In the genomic region with DNA sequence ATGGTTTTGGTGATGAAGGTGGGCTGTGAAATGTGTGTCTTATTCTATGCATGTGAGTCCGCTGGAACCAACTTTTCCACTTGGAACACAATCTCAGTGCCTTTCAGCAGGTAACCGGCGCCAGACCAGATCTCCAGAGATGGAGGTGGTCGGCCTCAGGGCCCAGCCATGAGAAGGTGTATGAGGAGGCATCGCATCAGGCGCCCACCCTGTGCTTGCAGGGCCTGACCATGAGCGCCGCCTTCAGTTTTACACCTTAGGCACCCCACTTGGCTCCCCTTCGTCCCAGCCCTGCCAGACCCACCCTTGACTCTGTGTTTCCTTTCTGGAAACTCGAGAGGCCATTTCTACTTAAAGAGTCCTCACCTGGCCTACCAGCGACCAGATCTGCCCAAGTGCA, we compare ENCODE assay signal across 13 cellular contexts. TPM values are rescaled to one million over a fixed set of nuclear protein-coding genes. Genes with fewer than 3 reads are reported as not detected.
DNase-seq lines count a peak whose midpoint lies in the region; ATAC-seq and TF ChIP-seq lines count a peak whose summit lies in the region.
"Had no signal": no experiment of that assay in that cellular context is flagged by ENCODE, and none has a peak within 500 bp of the region (broad histone marks: within the 10 kb centered on the region; RNA-seq: fewer than 3 reads in every experiment).

No MANE protein-coding gene starts in this region.

- H3K36me3 Mint-ChIP-seq in CD4-positive, CD25-positive, alpha-beta regulatory T cell = peaks cover 3% of the 10 kb centered on the region
- no peaks in the 10 kb centered on the region for H3K36me3 Mint-ChIP-seq in T-cell

- no peak overlapping the region for H3K9ac ChIP-seq in colonic mucosa (ENCODE audit: low read depth in 2 of 2, low read length in 2 of 2)

- peaks cover 28% of the 10 kb centered on the region for H3K27me3 Mint-ChIP-seq in CD4-positive, CD25-positive, alpha-beta regulatory T cell
- no peaks in the 10 kb centered on the region for H3K27me3 Mint-ChIP-seq in T-cell

- CTCF ChIA-PET in T-cell (lab: Charles Lee) = no interaction called here

- peaks cover 18% of the 10 kb centered on the region for H3K27me3 ChIP-seq in CD4-positive, CD25-positive, alpha-beta regulatory T cell (ENCODE audit: control insufficient read depth, insufficient read depth, low read length)
- no peaks in the 10 kb centered on the region for H3K27me3 ChIP-seq in esophagus muscularis mucosa
- H3K27me3 ChIP-seq in psoas muscle (ENCODE audit: insufficient read depth in 3 of 3, low read length in 2 of 3) = peaks cover 0 to 2% (median 0%) of the 10 kb centered on the region in 3 donors
- H3K27me3 ChIP-seq in colonic mucosa = no peaks in the 10 kb centered on the region
- H3K27me3 ChIP-seq: cardiac muscle cell had no signal

- peak overlapping the region in 2 of 3 donors; percentile 72 to 97 for H3K27ac Mint-ChIP-seq in CD4-positive, CD25-positive, alpha-beta regulatory T cell
- peak overlapping the region in 1 of 2 donors; percentile 75 for H3K27ac Mint-ChIP-seq in T-cell

- TF ChIP-seq POLR2A in esophagus muscularis mucosa (IDR thresholded peaks at IDR 0.05; ENCODE audit: low read depth) = no peak

- 91% methylated on average over 11 of the region's 11 CpGs for WGBS in esophagus muscularis mucosa
- 83 to 85% (median 85%) methylated on average over 11 of the region's 11 CpGs for WGBS in psoas muscle, 3 donors

- no peak for TF ChIP-seq EP300 in esophagus muscularis mucosa (IDR thresholded peaks at IDR 0.05)

- peaks cover 0 to 11% (median 5%) of the 10 kb centered on the region in 4 donors for H3K4me1 Mint-ChIP-seq in CD4-positive, CD25-positive, alpha-beta regulatory T cell
- peaks cover 6 to 13% (median 11%) of the 10 kb centered on the region in 3 donors for H3K4me1 Mint-ChIP-seq in T-cell

- no peak overlapping the region for H3K4me3 ChIP-seq in CD4-positive, CD25-positive, alpha-beta regulatory T cell (ENCODE audit: low read depth, low read length)
- H3K4me3 ChIP-seq in esophagus muscularis mucosa (no peak overlapping the region), psoas muscle (no peak overlapping the region), colonic mucosa (no peak overlapping the region)
- H3K4me3 ChIP-seq: HAP-1 had no signal

- H3K9me3 ChIP-seq in CD4-positive, CD25-positive, alpha-beta regulatory T cell (ENCODE audit: control insufficient read depth in 2 of 2, low read length in 2 of 2) = peaks cover 0 to 3% of the 10 kb centered on the region in 2 experiments
- H3K9me3 ChIP-seq in esophagus muscularis mucosa (peaks cover 0 to 4% (median 0%) of the 10 kb centered on the region in 4 donors), psoas muscle (no peaks in the 10 kb centered on the region), colonic mucosa (no peaks in the 10 kb centered on the region)
- H3K9me3 ChIP-seq: HAP-1, neutrophil had no signal

- TF ChIP-seq CTCF in esophagus muscularis mucosa (IDR thresholded peaks at IDR 0.05) = no peak
- TF ChIP-seq CTCF in psoas muscle (IDR thresholded peaks at IDR 0.05) = no peak
- TF ChIP-seq CTCF in colonic mucosa (IDR thresholded peaks at IDR 0.05) = no peak

- no peak for DNase-seq in CD4-positive, CD25-positive, alpha-beta regulatory T cell
- DNase-seq in T-cell = no peak
- DNase-seq in esophagus muscularis mucosa (ENCODE audit: extremely low spot score) = no peak
- DNase-seq in psoas muscle = no peak
- DNase-seq in superior temporal gyrus (ENCODE audit: extremely low spot score) = no peak
- no peak for DNase-seq in stimulated activated CD4-positive, alpha-beta T cell treated with anti-CD3 and anti-CD28 coated beads, Interleukin-2, amount 100 ng/mL, for 24 hours
- DNase-seq in colonic mucosa = no peak
- DNase-seq: NCI-H187 treated with DMSO at 0.1 percent for 48 hours; stimulated activated CD4-positive, alpha-beta T cell treated with anti-CD3 and anti-CD28 coated beads, Interleukin-4, amount 100 ng/mL, for 24 hours had no signal

- H3K4me1 ChIP-seq in CD4-positive, CD25-positive, alpha-beta regulatory T cell (ENCODE audit: control insufficient read depth, insufficient read depth, low read length, poor library complexity, severe bottlenecking) = peaks cover 12% of the 10 kb centered on the region
- H3K4me1 ChIP-seq in esophagus muscularis mucosa (peaks cover 14 to 30% (median 24%) of the 10 kb centered on the region in 4 donors), psoas muscle (peaks cover 4% of the 10 kb centered on the region), colonic mucosa (no peaks in the 10 kb centered on the region)

- H3K9me3 Mint-ChIP-seq in CD4-positive, CD25-positive, alpha-beta regulatory T cell = peaks cover 0 to 11% (median 0%) of the 10 kb centered on the region in 7 donors
- peaks cover 4 to 12% (median 8%) of the 10 kb centered on the region in 3 donors for H3K9me3 Mint-ChIP-seq in T-cell

- no peaks in the 10 kb centered on the region for H3K36me3 ChIP-seq in CD4-positive, CD25-positive, alpha-beta regulatory T cell (ENCODE audit: control insufficient read depth, insufficient read depth, low read length)
- H3K36me3 ChIP-seq in esophagus muscularis mucosa (no peaks in the 10 kb centered on the region), psoas muscle (ENCODE audit: insufficient read depth in 1 of 2, low read depth in 1 of 2) (no peaks in the 10 kb centered on the region), colonic mucosa (no peaks in the 10 kb centered on the region)
- H3K36me3 ChIP-seq: cardiac muscle cell, HAP-1, neutrophil had no signal

- intact Hi-C loops in esophagus muscularis mucosa (cut with DNase I) = loop anchor here (5.0 kb wide), 1 partner anchor 78 kb away; no protein-coding TSS in a partner anchor
- intact Hi-C loops in psoas muscle (cut with DNase I) = loop anchor here (5.0 kb wide), 2 partner anchors 47 to 78 kb away; a partner anchor contains a TSS
- intact Hi-C loops in colonic mucosa (cut with DNase I) = loop anchor here (5.0 to 10.0 kb wide), 2 partner anchors 47 to 75 kb away; a partner anchor contains a TSS

- POLR2A ChIA-PET in T-cell (lab: Charles Lee) = no interaction called here

- no peak overlapping the region for H3K27ac ChIP-seq in CD4-positive, CD25-positive, alpha-beta regulatory T cell (ENCODE audit: insufficient read depth, low read length, poor library complexity, severe bottlenecking)
- peak overlapping the region; percentile 85 to 96 (median 91) for H3K27ac ChIP-seq in esophagus muscularis mucosa (replicated peaks in 1 of 4)
- H3K27ac ChIP-seq in psoas muscle = peak overlapping the region; percentile 83
- no peak overlapping the region for H3K27ac ChIP-seq in colonic mucosa
- H3K27ac ChIP-seq: cardiac muscle cell had no signal

- ATAC-seq in CD4-positive, CD25-positive, alpha-beta regulatory T cell (ENCODE audit: low read depth in 2 of 2) = no peak
- ATAC-seq in T-cell (replicated peaks in 1 of 4) = no peak
- ATAC-seq in psoas muscle = no peak
- no peak for ATAC-seq in HG02884 (IDR thresholded peaks at IDR 0.05; ENCODE audit: unreplicated experiment)

- H3K4me3 Mint-ChIP-seq in CD4-positive, CD25-positive, alpha-beta regulatory T cell = peak overlapping the region in 3 of 4 donors; percentile 72 to 90 (median 90)
- H3K4me3 Mint-ChIP-seq in T-cell = peak overlapping the region; percentile 76 to 84 (median 78)

RNA-seq across cellular contexts. Expression of a gene that starts 48.6 kb away (rescaled TPM):
- total RNA-seq in CD4-positive, CD25-positive, alpha-beta regulatory T cell = 53.7 TPM
- under 1 TPM in 2 of 4 donors, not detected in 2; 0.42 TPM for polyA plus RNA-seq in CD4-positive, CD25-positive, alpha-beta regulatory T cell
- total RNA-seq in T-cell = 10 to 100 TPM in 2 of 5 donors, 1 to 10 TPM in 3; 1.5 to 20.1 (median 3.1) TPM
- 10 to 100 TPM in 1 of 4 donors, 1 to 10 TPM in 3; 2.9 to 29.7 (median 3.7) TPM for total RNA-seq in esophagus muscularis mucosa
- 10 to 100 TPM; 13.5 to 51.3 (median 26.3) TPM for total RNA-seq in psoas muscle
- polyA plus RNA-seq in psoas muscle = 10 to 100 TPM in 2 of 3 donors, 1 to 10 TPM in 1; 6.6 to 29.2 (median 10.1) TPM
- total RNA-seq in colonic mucosa = 10 to 100 TPM; 17.7 to 34.0 TPM

Comparison
In these comparisons a context has a peak if more than half of its experiments do, and no peak if none do; other contexts are left out.
1. H3K27ac ChIP-seq: peak in esophagus muscularis mucosa (4 of 4) and psoas muscle (single experiment); none in CD4-positive, CD25-positive, alpha-beta regulatory T cell (single experiment) and colonic mucosa (single experiment).